Comparison of ENCODE assay signal across 13 cellular contexts in the genomic region with DNA sequence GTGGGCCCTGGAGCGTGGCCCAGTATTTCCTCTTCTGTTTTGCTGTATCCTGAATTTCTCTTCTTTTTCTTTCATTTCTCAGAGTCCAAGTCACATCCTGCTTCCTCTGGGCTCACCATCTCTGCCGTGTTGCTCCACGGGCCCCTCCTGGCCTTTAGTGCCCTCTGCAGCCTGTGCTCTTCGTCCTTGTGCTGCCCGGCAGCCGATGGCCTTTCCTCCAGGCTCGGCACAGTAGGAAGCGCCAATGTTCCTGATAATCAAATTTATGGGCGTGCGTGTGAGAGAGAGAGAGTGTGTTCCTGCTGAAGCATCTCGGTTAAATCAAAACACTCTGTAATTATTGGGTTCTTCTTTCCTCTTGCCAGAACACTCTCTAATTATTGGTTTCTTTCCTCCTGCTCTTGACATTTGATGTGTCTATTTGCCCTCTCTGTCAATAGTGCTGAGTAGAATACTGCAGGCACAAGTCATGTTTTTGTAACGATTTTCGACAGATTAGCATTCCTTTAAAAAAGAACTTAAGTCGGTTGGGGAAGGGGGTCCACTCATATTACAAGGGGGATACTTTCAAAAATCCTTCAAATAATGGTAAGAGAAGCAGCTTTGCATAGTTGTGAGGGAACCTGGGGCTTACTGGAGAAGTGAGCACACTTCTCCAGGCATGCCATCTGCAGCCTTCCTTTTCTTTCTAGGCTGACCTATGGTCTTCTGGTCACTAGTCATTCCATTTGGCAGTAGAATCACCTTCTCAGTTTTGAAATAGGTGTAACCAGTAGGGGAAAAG.
DNase-seq lines count a peak whose midpoint lies in the region; ATAC-seq, FAIRE-seq and TF ChIP-seq lines count a peak whose summit lies in the region.
"Had no signal": no experiment of that assay in that cellular context is flagged by ENCODE, and none has a peak within 500 bp of the region (broad histone marks: within the 10 kb centered on the region; RNA-seq: fewer than 3 reads in every experiment).

No MANE protein-coding gene starts in this region.

- H3K4me1 Mint-ChIP-seq in osteocyte (ENCODE audit: unreplicated experiment): peaks cover 47% of the 10 kb centered on the region

- DNase-seq in NCI-H510A treated with DMSO at 0.1 percent for 48 hours (lab: John Stamatoyannopoulos, UW) (peak; percentile 64), NCI-H510A (lab: John Stamatoyannopoulos, UW) (no peak), NCI-H2227 (lab: John Stamatoyannopoulos, UW; ENCODE audit: unreplicated experiment) (peak; percentile 91), dermis blood vessel endothelial cell (peak; percentile 48), osteocyte (ENCODE audit: extremely low spot score, unreplicated experiment) (no peak), GM19239 (ENCODE audit: insufficient read length, low spot score) (no peak)
- DNase-seq in effector memory CD4-positive, alpha-beta T cell: no peak
- DNase-seq: esophagus squamous epithelium, HFFc6, left cardiac atrium had no signal

- no peaks in the 10 kb centered on the region for H3K27me3 ChIP-seq in effector memory CD4-positive, alpha-beta T cell (replicated peaks; ENCODE audit: control insufficient read depth, insufficient read depth, low read length, poor library complexity, severe bottlenecking)
- H3K27me3 ChIP-seq: esophagus squamous epithelium, hepatocyte had no signal

- H3K36me3 Mint-ChIP-seq in osteocyte (ENCODE audit: unreplicated experiment): peaks cover 3% of the 10 kb centered on the region

- no peak overlapping the region for H3K4me3 Mint-ChIP-seq in osteocyte (ENCODE audit: unreplicated experiment)
- H3K4me3 Mint-ChIP-seq: HFFc6 had no signal

- no peak for ATAC-seq in GM21825 (IDR thresholded peaks at IDR 0.05; ENCODE audit: unreplicated experiment)
- ATAC-seq: left cardiac atrium had no signal

- H3K4me3 ChIP-seq in effector memory CD4-positive, alpha-beta T cell (ENCODE audit: insufficient read depth, low read depth, low read length, poor library complexity, severe bottlenecking): no peak overlapping the region
- H3K4me3 ChIP-seq: esophagus squamous epithelium, hepatocyte, skin epidermis had no signal

- H3K36me3 ChIP-seq in effector memory CD4-positive, alpha-beta T cell (ENCODE audit: control insufficient read depth, insufficient read depth, low read length): no peaks in the 10 kb centered on the region
- H3K36me3 ChIP-seq: esophagus squamous epithelium had no signal

- H3K27ac ChIP-seq in effector memory CD4-positive, alpha-beta T cell (ENCODE audit: insufficient read depth, low read length, poor library complexity, severe bottlenecking): no peak overlapping the region
- H3K27ac ChIP-seq: esophagus squamous epithelium, hepatocyte, skin epidermis had no signal

- FAIRE-seq in GM19239 (lab: Jason Lieb, UNC): no peak

- no peaks in the 10 kb centered on the region for H3K27me3 Mint-ChIP-seq in osteocyte (ENCODE audit: unreplicated experiment)

- H3K27ac Mint-ChIP-seq in osteocyte (ENCODE audit: unreplicated experiment): peak overlapping the region; percentile 13
- H3K27ac Mint-ChIP-seq: HFFc6 had no signal

- no peaks in the 10 kb centered on the region for H3K9me3 ChIP-seq in effector memory CD4-positive, alpha-beta T cell (ENCODE audit: control insufficient read depth, low read length)
- H3K9me3 ChIP-seq: esophagus squamous epithelium had no signal

- no peak for TF ChIP-seq CTCF in osteocyte (IDR thresholded peaks at IDR 0.05)

- H3K9me3 Mint-ChIP-seq in osteocyte (ENCODE audit: unreplicated experiment): no peaks in the 10 kb centered on the region
- H3K9me3 Mint-ChIP-seq: HFFc6 had no signal

- peaks cover 39% of the 10 kb centered on the region for H3K4me1 ChIP-seq in effector memory CD4-positive, alpha-beta T cell (ENCODE audit: control insufficient read depth, insufficient read depth, low read length, poor library complexity, severe bottlenecking)

Comparison
In these comparisons a context has a peak if more than half of its experiments do, and no peak if none do; other contexts are left out.
1. DNase-seq: peak in NCI-H510A treated with DMSO at 0.1 percent for 48 hours (single experiment), NCI-H2227 (single experiment) and dermis blood vessel endothelial cell (single experiment); none in NCI-H510A (single experiment), osteocyte (single experiment), GM19239 (single experiment) and effector memory CD4-positive, alpha-beta T cell (0 of 3).